Comparison of ENCODE assay signal across 11 cellular contexts in the genomic region with DNA sequence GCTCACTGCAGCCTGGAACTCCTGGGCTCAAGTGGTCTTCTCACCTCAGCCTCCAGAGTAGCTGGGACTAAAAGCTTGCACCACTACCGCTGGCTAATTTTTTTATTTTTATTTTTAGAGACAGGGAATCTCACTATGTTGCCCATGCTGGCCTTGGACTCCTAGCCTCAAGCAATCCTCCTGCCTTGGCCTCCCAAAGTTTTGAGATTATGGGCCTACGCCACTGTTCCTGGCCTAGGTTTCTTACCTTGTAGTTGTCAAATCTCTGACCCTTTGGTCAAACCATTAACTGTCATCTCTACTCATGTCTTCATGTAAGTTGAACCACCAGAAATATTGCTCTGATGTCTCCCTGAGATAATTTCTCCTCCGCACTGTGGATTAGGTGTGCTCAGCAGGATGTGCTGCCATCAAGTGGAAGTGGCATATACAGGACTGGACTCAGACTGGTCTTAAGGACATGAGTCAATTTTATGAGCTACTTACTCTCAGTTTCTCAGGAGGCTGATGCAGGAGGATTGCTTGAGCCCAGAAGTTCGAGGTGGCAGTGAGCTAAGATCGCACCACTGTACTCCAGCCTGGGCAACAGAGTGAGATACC. TPM values are rescaled to one million over a fixed set of nuclear protein-coding genes. Genes with fewer than 3 reads are reported as not detected.
DNase-seq lines count a peak whose midpoint lies in the region; ATAC-seq and TF ChIP-seq lines count a peak whose summit lies in the region.
"Had no signal": no experiment of that assay in that cellular context is flagged by ENCODE, and none has a peak within 500 bp of the region (broad histone marks: within the 10 kb centered on the region; RNA-seq: fewer than 3 reads in every experiment).

No MANE protein-coding gene starts in this region.

- no peak overlapping the region for H3K27ac Mint-ChIP-seq in activated naive CD8-positive, alpha-beta T cell treated with anti-CD3 and anti-CD28 coated beads, Interleukin-2, amount 50 U/mL, for 24 hours
- no peak overlapping the region for H3K27ac Mint-ChIP-seq in activated naive CD8-positive, alpha-beta T cell treated with anti-CD3 and anti-CD28 coated beads for 36 hours
- no peak overlapping the region for H3K27ac Mint-ChIP-seq in activated naive CD4-positive, alpha-beta T cell treated with anti-CD3 and anti-CD28 coated beads, Interleukin-2, amount 50 U/mL, for 72 hours
- H3K27ac Mint-ChIP-seq: activated CD4-positive, alpha-beta T cell treated with anti-CD3 and anti-CD28 coated beads, Interleukin-2, amount 10 ng/mL, durations not matched to agents 7 days and 5 days; CD8-positive, alpha-beta T cell; natural killer cell treated with Interleukin-12 subunit alpha and Interleukin-12 subunit beta and Interleukin-15 and Interleukin-18, amount 100 ng/mL, for 72 hours had no signal

- no peaks in the 10 kb centered on the region for H3K27me3 Mint-ChIP-seq in activated naive CD8-positive, alpha-beta T cell treated with anti-CD3 and anti-CD28 coated beads, Interleukin-2, amount 50 U/mL, for 24 hours
- no peaks in the 10 kb centered on the region for H3K27me3 Mint-ChIP-seq in activated naive CD8-positive, alpha-beta T cell treated with anti-CD3 and anti-CD28 coated beads for 36 hours
- H3K27me3 Mint-ChIP-seq: activated CD4-positive, alpha-beta T cell treated with anti-CD3 and anti-CD28 coated beads, Interleukin-2, amount 10 ng/mL, durations not matched to agents 7 days and 5 days; natural killer cell treated with Interleukin-12 subunit alpha and Interleukin-12 subunit beta and Interleukin-15 and Interleukin-18, amount 100 ng/mL, for 72 hours had no signal

- no peak overlapping the region for H3K4me2 ChIP-seq in OCI-LY3 (ENCODE audit: low read length)

- no peak for DNase-seq in activated naive CD8-positive, alpha-beta T cell treated with anti-CD3 and anti-CD28 coated beads, Interleukin-2, amount 50 U/mL, for 24 hours
- DNase-seq in activated naive CD8-positive, alpha-beta T cell treated with anti-CD3 and anti-CD28 coated beads for 36 hours, result no peak
- peak; percentile 7 to 27 for DNase-seq in erythroblast (lab: John Stamatoyannopoulos, UW)
- no peak for DNase-seq in activated naive CD4-positive, alpha-beta T cell treated with anti-CD3 and anti-CD28 coated beads, Interleukin-2, amount 50 U/mL, for 72 hours (ENCODE audit: low spot score in 2 of 2)
- no peak for DNase-seq in tibial artery
- DNase-seq: activated CD4-positive, alpha-beta T cell treated with anti-CD3 and anti-CD28 coated beads, Interleukin-2, amount 10 ng/mL, durations not matched to agents 7 days and 5 days; CD8-positive, alpha-beta T cell had no signal

- H3K4me1 Mint-ChIP-seq in activated naive CD8-positive, alpha-beta T cell treated with anti-CD3 and anti-CD28 coated beads, Interleukin-2, amount 50 U/mL, for 24 hours, result no peaks in the 10 kb centered on the region
- no peaks in the 10 kb centered on the region for H3K4me1 Mint-ChIP-seq in activated naive CD8-positive, alpha-beta T cell treated with anti-CD3 and anti-CD28 coated beads for 36 hours
- H3K4me1 Mint-ChIP-seq: activated CD4-positive, alpha-beta T cell treated with anti-CD3 and anti-CD28 coated beads, Interleukin-2, amount 10 ng/mL, durations not matched to agents 7 days and 5 days had no signal

- H3K9ac ChIP-seq in OCI-LY3 (ENCODE audit: low read length), result no peak overlapping the region

- no peaks in the 10 kb centered on the region for H3K9me3 ChIP-seq in OCI-LY3 (ENCODE audit: insufficient read depth, low read length)
- no peaks in the 10 kb centered on the region for H3K9me3 ChIP-seq in tibial artery

- no peaks in the 10 kb centered on the region for H4K20me1 ChIP-seq in OCI-LY3 (ENCODE audit: insufficient read depth, low read length)

- H3K4me3 Mint-ChIP-seq in activated naive CD8-positive, alpha-beta T cell treated with anti-CD3 and anti-CD28 coated beads, Interleukin-2, amount 50 U/mL, for 24 hours, result no peak overlapping the region
- H3K4me3 Mint-ChIP-seq in activated naive CD8-positive, alpha-beta T cell treated with anti-CD3 and anti-CD28 coated beads for 36 hours, result no peak overlapping the region
- H3K4me3 Mint-ChIP-seq: activated CD4-positive, alpha-beta T cell treated with anti-CD3 and anti-CD28 coated beads, Interleukin-2, amount 10 ng/mL, durations not matched to agents 7 days and 5 days; CD8-positive, alpha-beta T cell; natural killer cell treated with Interleukin-12 subunit alpha and Interleukin-12 subunit beta and Interleukin-15 and Interleukin-18, amount 100 ng/mL, for 72 hours had no signal

- no peaks in the 10 kb centered on the region for H3K27me3 ChIP-seq in OCI-LY3 (ENCODE audit: low read depth, low read length)
- H3K27me3 ChIP-seq in tibial artery, result no peaks in the 10 kb centered on the region

- H3K4me1 ChIP-seq in OCI-LY3 (ENCODE audit: low read length) (no peaks in the 10 kb centered on the region), tibial artery (peaks cover 0 to 2% (median 1%) of the 10 kb centered on the region in 4 donors)

- H3K79me2 ChIP-seq in OCI-LY3 (ENCODE audit: low read length), result no peaks in the 10 kb centered on the region

- TF ChIP-seq CTCF in OCI-LY3 (IDR thresholded peaks at IDR 0.05; ENCODE audit: low read depth, low read length) (peak; percentile 21), tibial artery (IDR thresholded peaks at IDR 0.05) (no peak)

- H3K36me3 ChIP-seq in OCI-LY3 (replicated peaks; ENCODE audit: low read depth, low read length) (peaks cover 5% of the 10 kb centered on the region), tibial artery (peaks cover 13 to 19% (median 19%) of the 10 kb centered on the region in 3 donors)

- peaks cover 4% of the 10 kb centered on the region for H3K36me3 Mint-ChIP-seq in activated naive CD8-positive, alpha-beta T cell treated with anti-CD3 and anti-CD28 coated beads, Interleukin-2, amount 50 U/mL, for 24 hours (ENCODE audit: low read depth)
- peaks cover 5% of the 10 kb centered on the region for H3K36me3 Mint-ChIP-seq in activated naive CD8-positive, alpha-beta T cell treated with anti-CD3 and anti-CD28 coated beads for 36 hours
- no peaks in the 10 kb centered on the region for H3K36me3 Mint-ChIP-seq in activated naive CD4-positive, alpha-beta T cell treated with anti-CD3 and anti-CD28 coated beads, Interleukin-2, amount 50 U/mL, for 72 hours
- H3K36me3 Mint-ChIP-seq: natural killer cell treated with Interleukin-12 subunit alpha and Interleukin-12 subunit beta and Interleukin-15 and Interleukin-18, amount 100 ng/mL, for 72 hours had no signal

- no peak for TF ChIP-seq POLR2A in erythroblast (IDR thresholded peaks at IDR 0.05; ENCODE audit: low read length)

- no peak overlapping the region for H2AFZ ChIP-seq in OCI-LY3 (ENCODE audit: low read depth, low read length)

- H3K27ac ChIP-seq in OCI-LY3 (ENCODE audit: low read length), result no peak overlapping the region
- H3K27ac ChIP-seq in tibial artery, result no peak overlapping the region

- H3K4me3 ChIP-seq in OCI-LY3 (ENCODE audit: low read length) (no peak overlapping the region), tibial artery (no peak overlapping the region)

- intact Hi-C loops in tibial artery (cut with DNase I; ENCODE audit: low total_unique reads), result no loop called here

- no peaks in the 10 kb centered on the region for H3K9me3 Mint-ChIP-seq in activated naive CD8-positive, alpha-beta T cell treated with anti-CD3 and anti-CD28 coated beads, Interleukin-2, amount 50 U/mL, for 24 hours
- H3K9me3 Mint-ChIP-seq in activated naive CD8-positive, alpha-beta T cell treated with anti-CD3 and anti-CD28 coated beads for 36 hours, result no peaks in the 10 kb centered on the region
- no peaks in the 10 kb centered on the region for H3K9me3 Mint-ChIP-seq in activated naive CD4-positive, alpha-beta T cell treated with anti-CD3 and anti-CD28 coated beads, Interleukin-2, amount 50 U/mL, for 72 hours
- H3K9me3 Mint-ChIP-seq: activated CD4-positive, alpha-beta T cell treated with anti-CD3 and anti-CD28 coated beads, Interleukin-2, amount 10 ng/mL, durations not matched to agents 7 days and 5 days; CD8-positive, alpha-beta T cell; natural killer cell treated with Interleukin-12 subunit alpha and Interleukin-12 subunit beta and Interleukin-15 and Interleukin-18, amount 100 ng/mL, for 72 hours had no signal

- ATAC-seq in activated naive CD8-positive, alpha-beta T cell treated with anti-CD3 and anti-CD28 coated beads, Interleukin-2, amount 50 U/mL, for 24 hours, result peak; percentile 59
- ATAC-seq in HG03159 (IDR thresholded peaks at IDR 0.05; ENCODE audit: unreplicated experiment), result no peak
- ATAC-seq in activated naive CD4-positive, alpha-beta T cell treated with anti-CD3 and anti-CD28 coated beads, Interleukin-2, amount 50 U/mL, for 72 hours, result no peak
- ATAC-seq in HG03521 (IDR thresholded peaks at IDR 0.05; ENCODE audit: unreplicated experiment), result no peak
- ATAC-seq: CD8-positive, alpha-beta T cell; natural killer cell treated with Interleukin-12 subunit alpha and Interleukin-12 subunit beta and Interleukin-15 and Interleukin-18, amount 100 ng/mL, for 72 hours had no signal

RNA-seq across cellular contexts. Expression of gene ACTR6, which starts 28.5 kb away (rescaled TPM):
- 10 to 100 TPM; 27.1 to 27.9 TPM for total RNA-seq in activated naive CD8-positive, alpha-beta T cell treated with anti-CD3 and anti-CD28 coated beads for 36 hours
- total RNA-seq in activated naive CD4-positive, alpha-beta T cell treated with anti-CD3 and anti-CD28 coated beads, Interleukin-2, amount 50 U/mL, for 72 hours, result 10 to 100 TPM; 28.9 to 39.6 TPM

RNA-seq across cellular contexts. Expression of gene DEPDC4, which starts 37.7 kb away (rescaled TPM):
- 1 to 10 TPM; 2.4 to 2.8 TPM for total RNA-seq in activated naive CD8-positive, alpha-beta T cell treated with anti-CD3 and anti-CD28 coated beads for 36 hours
- total RNA-seq in activated naive CD4-positive, alpha-beta T cell treated with anti-CD3 and anti-CD28 coated beads, Interleukin-2, amount 50 U/mL, for 72 hours, result 1 to 10 TPM; 2.4 to 6.7 TPM

RNA-seq across cellular contexts. Expression of gene SCYL2, which starts 37.8 kb away (rescaled TPM):
- total RNA-seq in activated naive CD8-positive, alpha-beta T cell treated with anti-CD3 and anti-CD28 coated beads for 36 hours, result 10 to 100 TPM; 26.7 to 27.1 TPM
- total RNA-seq in activated naive CD4-positive, alpha-beta T cell treated with anti-CD3 and anti-CD28 coated beads, Interleukin-2, amount 50 U/mL, for 72 hours, result 10 to 100 TPM; 22.3 to 28.3 TPM

Comparison
In these comparisons a context has a peak if more than half of its experiments do, and no peak if none do; other contexts are left out.
1. DNase-seq: peak in erythroblast (2 of 2); none in activated naive CD8-positive, alpha-beta T cell treated with anti-CD3 and anti-CD28 coated beads, Interleukin-2, amount 50 U/mL, for 24 hours (single experiment), activated naive CD8-positive, alpha-beta T cell treated with anti-CD3 and anti-CD28 coated beads for 36 hours (single experiment), activated naive CD4-positive, alpha-beta T cell treated with anti-CD3 and anti-CD28 coated beads, Interleukin-2, amount 50 U/mL, for 72 hours (0 of 2) and tibial artery (0 of 2).